In the genomic region with DNA sequence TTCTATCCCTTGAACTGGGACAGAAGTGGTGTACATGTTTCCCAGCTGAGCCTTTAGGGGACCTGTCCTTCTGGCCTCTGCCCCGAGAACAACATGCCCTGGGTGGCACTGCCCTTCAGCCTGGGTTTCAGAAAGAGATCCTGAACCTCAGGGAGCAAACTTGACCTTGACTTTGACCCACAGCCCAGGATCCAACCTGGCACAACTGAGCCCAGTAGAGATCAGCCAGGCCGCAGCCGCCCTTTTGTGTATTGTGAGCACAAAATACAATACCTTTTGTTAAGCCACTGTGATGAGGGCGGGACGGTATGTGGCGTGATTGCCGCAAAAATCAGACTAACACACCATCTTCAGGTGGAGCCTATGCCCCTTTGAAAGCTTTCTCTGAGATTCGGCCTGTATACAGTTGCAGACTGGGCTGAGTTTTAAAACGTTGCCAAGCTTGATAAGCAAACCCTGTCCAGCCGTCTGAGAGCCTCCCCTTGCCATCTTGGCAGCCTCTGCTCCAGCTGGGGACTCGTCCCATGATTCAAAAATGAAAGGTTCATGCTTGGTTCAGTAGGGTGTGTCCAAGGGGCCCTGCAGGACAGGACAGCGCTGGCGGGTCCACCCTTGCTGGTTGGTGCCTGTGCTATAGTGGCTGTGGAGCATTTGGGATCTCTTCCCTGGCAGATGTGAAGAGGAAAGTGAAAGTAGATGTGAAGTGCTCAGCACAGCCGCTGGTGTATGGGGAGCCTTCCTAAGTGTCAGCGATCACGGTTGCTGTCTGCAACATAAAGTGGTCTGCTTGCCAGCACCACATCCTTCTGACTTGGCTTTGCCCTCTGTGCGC, we compare ENCODE assay signal across 19 cellular contexts. TPM values are rescaled to one million over a fixed set of nuclear protein-coding genes. Genes with fewer than 3 reads are reported as not detected.
DNase-seq lines count a peak whose midpoint lies in the region; ATAC-seq and TF ChIP-seq lines count a peak whose summit lies in the region.
"Had no signal": no experiment of that assay in that cellular context is flagged by ENCODE, and none has a peak within 500 bp of the region (broad histone marks: within the 10 kb centered on the region; RNA-seq: fewer than 3 reads in every experiment).

No MANE protein-coding gene starts in this region.

- no peak overlapping the region for H3K27ac Mint-ChIP-seq in T-helper 2 cell treated with Interferon-gamma antibody and Interleukin-4, amounts not matched to agents 5 μg/mL and 100 μg/mL, for 36 hours
- H3K27ac Mint-ChIP-seq: activated CD4-positive, alpha-beta T cell treated with anti-CD3 and anti-CD28 coated beads, Interleukin-2, amount 10 ng/mL, durations not matched to agents 24 days and 14 days; activated T-helper 1 cell treated with anti-CD3 and anti-CD28 coated beads, Interleukin-12 subunit alpha, Interleukin-12 subunit beta, Interleukin-2, Interleukin-4 antibody, amounts not matched to agents 30 ng/mL and 10 ng/mL and 1 ng/mL, durations not matched to agents 14 hours and 24 hours and 36 hours; nephron; T-helper 1 cell treated with Interleukin-12 subunit alpha and Interleukin-12 subunit beta and Interleukin-4 antibody, amounts not matched to agents 30 μg/mL and 1 μg/mL, for 36 hours had no signal

- peak in 1 of 2 donors; percentile 47 for ATAC-seq in upper lobe of left lung (ENCODE audit: low FRiP score in 2 of 2)
- no peak for ATAC-seq in gastroesophageal sphincter

- H3K4me3 Mint-ChIP-seq in T-helper 2 cell treated with Interferon-gamma antibody and Interleukin-4, amounts not matched to agents 5 μg/mL and 100 μg/mL, for 36 hours: no peak overlapping the region
- H3K4me3 Mint-ChIP-seq: activated CD4-positive, alpha-beta T cell treated with anti-CD3 and anti-CD28 coated beads, Interleukin-2, amount 10 ng/mL, durations not matched to agents 24 days and 14 days; activated T-helper 1 cell treated with anti-CD3 and anti-CD28 coated beads, Interleukin-12 subunit alpha, Interleukin-12 subunit beta, Interleukin-2, Interleukin-4 antibody, amounts not matched to agents 30 ng/mL and 10 ng/mL and 1 ng/mL, durations not matched to agents 14 hours and 24 hours and 36 hours; nephron; T-helper 1 cell treated with Interleukin-12 subunit alpha and Interleukin-12 subunit beta and Interleukin-4 antibody, amounts not matched to agents 30 μg/mL and 1 μg/mL, for 36 hours had no signal

- H3K27ac ChIP-seq in breast epithelium (no peak overlapping the region), upper lobe of left lung (no peak overlapping the region), gastroesophageal sphincter (no peak overlapping the region)
- H3K27ac ChIP-seq: Peyer's patch, skin epidermis had no signal

- no peaks in the 10 kb centered on the region for H3K9me3 Mint-ChIP-seq in T-helper 2 cell treated with Interferon-gamma antibody and Interleukin-4, amounts not matched to agents 5 μg/mL and 100 μg/mL, for 36 hours
- H3K9me3 Mint-ChIP-seq: activated CD4-positive, alpha-beta T cell treated with anti-CD3 and anti-CD28 coated beads, Interleukin-2, amount 10 ng/mL, durations not matched to agents 24 days and 14 days; activated T-helper 1 cell treated with anti-CD3 and anti-CD28 coated beads, Interleukin-12 subunit alpha, Interleukin-12 subunit beta, Interleukin-2, Interleukin-4 antibody, amounts not matched to agents 30 ng/mL and 10 ng/mL and 1 ng/mL, durations not matched to agents 14 hours and 24 hours and 36 hours; nephron; T-helper 1 cell treated with Interleukin-12 subunit alpha and Interleukin-12 subunit beta and Interleukin-4 antibody, amounts not matched to agents 30 μg/mL and 1 μg/mL, for 36 hours had no signal

- H3K4me3 ChIP-seq in breast epithelium (peak overlapping the region in 2 of 3 donors; percentile 14 to 22), upper lobe of left lung (peak overlapping the region in 3 of 4 donors; percentile 11 to 30 (median 25)), gastroesophageal sphincter (no peak overlapping the region)

- intact Hi-C loops in breast epithelium (cut with DNase I; ENCODE audit: low total_unique reads): no loop called here

- H3K36me3 ChIP-seq in breast epithelium: no peaks in the 10 kb centered on the region
- H3K36me3 ChIP-seq in upper lobe of left lung: no peaks in the 10 kb centered on the region
- H3K36me3 ChIP-seq in gastroesophageal sphincter: no peaks in the 10 kb centered on the region
- H3K36me3 ChIP-seq: Peyer's patch had no signal

- 76 to 87% methylated on average over 15 to 17 of the region's 17 CpGs for WGBS in upper lobe of left lung, 2 donors
- 64 to 100% methylated on average over 5 to 12 of the region's 17 CpGs for WGBS in gastroesophageal sphincter (ENCODE audit: low coverage in 1 of 2), 2 donors

- peaks cover 8% of the 10 kb centered on the region for H3K27me3 Mint-ChIP-seq in T-helper 2 cell treated with Interferon-gamma antibody and Interleukin-4, amounts not matched to agents 5 μg/mL and 100 μg/mL, for 36 hours (ENCODE audit: low read depth)

- TF ChIP-seq CTCF in breast epithelium (IDR thresholded peaks at IDR 0.05): no peak
- TF ChIP-seq CTCF in upper lobe of left lung (IDR thresholded peaks at IDR 0.05): no peak
- no peak for TF ChIP-seq CTCF in gastroesophageal sphincter (IDR thresholded peaks at IDR 0.05)

- TF ChIP-seq EP300 in upper lobe of left lung (IDR thresholded peaks at IDR 0.05) (no peak), gastroesophageal sphincter (IDR thresholded peaks at IDR 0.05) (no peak)

- DNase-seq in DMS53 (lab: John Stamatoyannopoulos, UW): peak; percentile 14
- DNase-seq in DMS53 treated with DMSO at 0.1 percent for 48 hours (lab: John Stamatoyannopoulos, UW; ENCODE audit: unreplicated experiment): no peak
- DNase-seq in breast epithelium (ENCODE audit: low spot score in 2 of 2): no peak
- peak; percentile 82 for DNase-seq in hepatic stellate cell (ENCODE audit: low spot score)
- DNase-seq in upper lobe of left lung: no peak
- no peak for DNase-seq in AML-193 (lab: John Stamatoyannopoulos, UW)
- DNase-seq in T-helper 2 cell treated with Interferon-gamma antibody and Interleukin-4, amounts not matched to agents 5 μg/mL and 100 μg/mL, for 36 hours (ENCODE audit: low spot score): no peak
- DNase-seq: activated CD4-positive, alpha-beta T cell treated with anti-CD3 and anti-CD28 coated beads, Interleukin-2, amount 10 ng/mL, durations not matched to agents 24 days and 14 days; Calu3; glutamatergic neuron; NCI-H146; Peyer's patch had no signal

- H3K27me3 ChIP-seq in breast epithelium (peaks cover 0 to 11% of the 10 kb centered on the region in 2 donors), upper lobe of left lung (no peaks in the 10 kb centered on the region), gastroesophageal sphincter (peaks cover 36% of the 10 kb centered on the region)
- H3K27me3 ChIP-seq: Peyer's patch had no signal

- H3K4me1 ChIP-seq in breast epithelium: no peaks in the 10 kb centered on the region
- no peaks in the 10 kb centered on the region for H3K4me1 ChIP-seq in upper lobe of left lung
- no peaks in the 10 kb centered on the region for H3K4me1 ChIP-seq in gastroesophageal sphincter
- H3K4me1 ChIP-seq: Peyer's patch had no signal

- no peaks in the 10 kb centered on the region for H3K36me3 Mint-ChIP-seq in T-helper 2 cell treated with Interferon-gamma antibody and Interleukin-4, amounts not matched to agents 5 μg/mL and 100 μg/mL, for 36 hours (ENCODE audit: low read depth)

- no peak for TF ChIP-seq POLR2A in breast epithelium (IDR thresholded peaks at IDR 0.05)
- no peak for TF ChIP-seq POLR2A in upper lobe of left lung (IDR thresholded peaks at IDR 0.05)
- no peak for TF ChIP-seq POLR2A in gastroesophageal sphincter (IDR thresholded peaks at IDR 0.05)

- H3K9me3 ChIP-seq in breast epithelium: no peaks in the 10 kb centered on the region
- H3K9me3 ChIP-seq in upper lobe of left lung: no peaks in the 10 kb centered on the region
- no peaks in the 10 kb centered on the region for H3K9me3 ChIP-seq in gastroesophageal sphincter
- H3K9me3 ChIP-seq: Peyer's patch had no signal

- H3K4me1 Mint-ChIP-seq in T-helper 2 cell treated with Interferon-gamma antibody and Interleukin-4, amounts not matched to agents 5 μg/mL and 100 μg/mL, for 36 hours (ENCODE audit: low read depth): peaks cover 1% of the 10 kb centered on the region
- H3K4me1 Mint-ChIP-seq: activated CD4-positive, alpha-beta T cell treated with anti-CD3 and anti-CD28 coated beads, Interleukin-2, amount 10 ng/mL, durations not matched to agents 24 days and 14 days had no signal

RNA-seq across cellular contexts. Expression of a gene that starts 40.3 kb away (rescaled TPM):
- total RNA-seq in breast epithelium (1 to 10 TPM in 1 of 3 donors, under 1 TPM in 2; 0.16 to 1.5 (median 0.98) TPM), upper lobe of left lung (1 to 10 TPM in 2 of 6 donors, under 1 TPM in 3, not detected in 1; 0.22 to 2.2 (median 0.49) TPM), gastroesophageal sphincter (under 1 TPM in 3 of 4 donors, not detected in 1; 0.25 to 0.81 (median 0.58) TPM)
- total RNA-seq: activated T-helper 1 cell treated with anti-CD3 and anti-CD28 coated beads, Interleukin-12 subunit alpha, Interleukin-12 subunit beta, Interleukin-2, Interleukin-4 antibody, amounts not matched to agents 30 ng/mL and 10 ng/mL and 1 ng/mL, durations not matched to agents 14 hours and 24 hours and 36 hours; subcutaneous adipose tissue had no signal

RNA-seq across cellular contexts. Expression of a gene that starts 52.0 kb away (rescaled TPM):
- under 1 TPM; 0.15 to 0.98 (median 0.32) TPM for total RNA-seq in breast epithelium
- total RNA-seq in upper lobe of left lung: 1 to 10 TPM in 1 of 6 donors, under 1 TPM in 3, not detected in 2; 0.39 to 1.9 (median 0.56) TPM
- total RNA-seq in gastroesophageal sphincter: 1 to 10 TPM in 1 of 4 donors, under 1 TPM in 3; 0.40 to 1.5 (median 0.50) TPM
- total RNA-seq: activated CD4-positive, alpha-beta T cell treated with anti-CD3 and anti-CD28 coated beads, Interleukin-2, amount 10 ng/mL, durations not matched to agents 24 days and 14 days; activated T-helper 1 cell treated with anti-CD3 and anti-CD28 coated beads, Interleukin-12 subunit alpha, Interleukin-12 subunit beta, Interleukin-2, Interleukin-4 antibody, amounts not matched to agents 30 ng/mL and 10 ng/mL and 1 ng/mL, durations not matched to agents 14 hours and 24 hours and 36 hours; NCI-H460 had no signal

Comparison
In these comparisons a context has a peak if more than half of its experiments do, and no peak if none do; other contexts are left out.
1. DNase-seq: peak in DMS53 (single experiment) and hepatic stellate cell (single experiment); none in DMS53 treated with DMSO at 0.1 percent for 48 hours (single experiment), breast epithelium (0 of 2), upper lobe of left lung (0 of 2), AML-193 (0 of 2) and T-helper 2 cell treated with Interferon-gamma antibody and Interleukin-4, amounts not matched to agents 5 μg/mL and 100 μg/mL, for 36 hours (single experiment).
2. H3K4me3 ChIP-seq: peak in breast epithelium (2 of 3) and upper lobe of left lung (3 of 4); none in gastroesophageal sphincter (0 of 2).